In genomic region chr1:215872658-215873057, GRCh38 we compare ENCODE assay signal across 17 cellular contexts.
DNase-seq lines count a peak whose midpoint lies in the region; ATAC-seq, FAIRE-seq and TF ChIP-seq lines count a peak whose summit lies in the region.
"Had no signal": no experiment of that assay in that cellular context is flagged by ENCODE, and none has a peak within 500 bp of the region (broad histone marks: within the 10 kb centered on the region; RNA-seq: fewer than 3 reads in every experiment).

No MANE protein-coding gene starts in this region.

- H2AK5ac ChIP-seq in H9 (ENCODE audit: insufficient read length, low read length) (no peak overlapping the region), H1 (ENCODE audit: low read depth, low read length) (no peak overlapping the region), mesendoderm (ENCODE audit: low read length) (no peak overlapping the region)

- no CpG with 5 or more reads among the region's 3 CpGs for WGBS in H9 (ENCODE audit: extremely low coverage, insufficient read length, low lambda C conversion rate)
- 76% methylated on average over 3 of the region's 3 CpGs; no CpG with 5 or more reads in 1 of the 2 experiments for WGBS in H1 (ENCODE audit: extremely low coverage in 1 of 2, insufficient coverage in 1 of 2, insufficient read length in 1 of 2, insufficient replicate concordance in 2 of 2, low coverage in 1 of 2, low lambda C conversion rate in 2 of 2, missing lambda C conversion rate in 1 of 2), 2 experiments
- WGBS in mesendoderm (ENCODE audit: extremely low coverage, insufficient coverage, low lambda C conversion rate): no CpG with 5 or more reads among the region's 3 CpGs

- no peaks in the 10 kb centered on the region for H3K27me3 ChIP-seq in H9 (ENCODE audit: insufficient read depth, low read length)
- H3K27me3 ChIP-seq in H1 (replicated peaks in 1 of 4; ENCODE audit: control insufficient read depth in 3 of 4, extremely low read depth in 1 of 4, insufficient read depth in 3 of 4, low read length in 3 of 4): no peaks in the 10 kb centered on the region
- H3K27me3 ChIP-seq in mesendoderm (ENCODE audit: insufficient read depth, low read length, poor library complexity): no peaks in the 10 kb centered on the region
- H3K27me3 ChIP-seq in upper lobe of right lung: no peaks in the 10 kb centered on the region
- H3K27me3 ChIP-seq: BLaER1 treated with 17β-estradiol and CSF1 and Interleukin-3, amounts not matched to agents 10 nM and 100 nM had no signal

- no peak overlapping the region for H3K4ac ChIP-seq in H9 (ENCODE audit: low read depth, low read length)
- no peak overlapping the region for H3K4ac ChIP-seq in H1 (replicated peaks; ENCODE audit: insufficient read length, low read depth, low read length)
- H3K4ac ChIP-seq in mesendoderm (ENCODE audit: low read depth, low read length): no peak overlapping the region

- H2AFZ ChIP-seq in H9 (ENCODE audit: low read length): no peak overlapping the region
- H2AFZ ChIP-seq in H1 (ENCODE audit: low read length): peak overlapping the region; percentile 70; the same call in 1 of the 2 replicates

- H3K18ac ChIP-seq in H9 (ENCODE audit: insufficient read length, low read depth, low read length) (no peak overlapping the region), H1 (ENCODE audit: extremely low read depth, low read length) (no peak overlapping the region), mesendoderm (ENCODE audit: low read length) (no peak overlapping the region)

- no peak overlapping the region for H2BK15ac ChIP-seq in H9 (ENCODE audit: low read depth, low read length)
- H2BK15ac ChIP-seq in H1 (ENCODE audit: low read length): no peak overlapping the region
- H2BK15ac ChIP-seq in mesendoderm (replicated peaks; ENCODE audit: low read depth): no peak overlapping the region

- H3K79me1 ChIP-seq in H9 (ENCODE audit: insufficient read depth, low read depth, low read length, poor library complexity, severe bottlenecking) (no peaks in the 10 kb centered on the region), H1 (ENCODE audit: low read depth, low read length) (no peaks in the 10 kb centered on the region), mesendoderm (ENCODE audit: low read length) (no peaks in the 10 kb centered on the region)

- no peaks in the 10 kb centered on the region for H3K36me3 Mint-ChIP-seq in H9 (ENCODE audit: insufficient read depth in 1 of 3, low read depth in 3 of 3)
- H3K36me3 Mint-ChIP-seq: CD8-positive, alpha-beta T cell; IgD-negative memory B cell had no signal

- intact Hi-C loops in upper lobe of right lung (cut with DNase I): no loop called here
- intact Hi-C loops in posterior vena cava (cut with DNase I): loop anchor here in 1 of 2 donors (5.0 kb wide), 1 partner anchor 605 kb away; no protein-coding TSS in a partner anchor

- H3K23me2 ChIP-seq in H9 (ENCODE audit: insufficient read length, low read depth, low read length, poor library complexity, severe bottlenecking): no peaks in the 10 kb centered on the region
- no peaks in the 10 kb centered on the region for H3K23me2 ChIP-seq in H1 (ENCODE audit: low read depth, low read length)

- H2BK5ac ChIP-seq in H9 (ENCODE audit: insufficient read length, low read length) (no peak overlapping the region), H1 (ENCODE audit: low read depth, low read length) (no peak overlapping the region), mesendoderm (ENCODE audit: low read length) (no peak overlapping the region)

- H3K56ac ChIP-seq in H9 (ENCODE audit: insufficient read length, low read depth, low read length): no peak overlapping the region
- H3K56ac ChIP-seq in H1 (replicated peaks; ENCODE audit: insufficient read length, low read depth, low read length): no peak overlapping the region
- H3K56ac ChIP-seq in mesendoderm (ENCODE audit: low read length): no peak overlapping the region

- no peak for FAIRE-seq in H1 (lab: Jason Lieb, UNC)
- FAIRE-seq: H54 had no signal

- no peak for TF ChIP-seq EP300 in H1 (IDR thresholded peaks at IDR 0.05; ENCODE audit: borderline replicate concordance in 1 of 2, low read depth in 2 of 2, low read length in 2 of 2)

- CTCF ChIA-PET in H1 (lab: Charles Lee; ENCODE audit: partially characterized antibody): interaction anchor here (0.7 to 1.7 kb wide), 4 partner anchors 12 to 580 kb away, joined by 3 to 4 read pairs (median 3); no protein-coding TSS in a partner anchor

- H4K8ac ChIP-seq in H9 (replicated peaks; ENCODE audit: insufficient read length, low read depth, low read length) (no peak overlapping the region), H1 (ENCODE audit: extremely low read depth, insufficient read depth, low read length) (no peak overlapping the region), mesendoderm (ENCODE audit: low read depth, low read length) (no peak overlapping the region)

- TF ChIP-seq CTCF in H9 (conservative IDR thresholded peaks at IDR 0.05) (no peak), H1 (IDR thresholded peaks at IDR 0.05; ENCODE audit: control extremely low read depth in 1 of 3, insufficient read depth in 1 of 3, low read depth in 1 of 3, low read length in 3 of 3) (no peak), upper lobe of right lung (IDR thresholded peaks at IDR 0.05) (no peak)

- H3K27ac Mint-ChIP-seq in H9: no peak overlapping the region; a peak in 1 of 7 replicates
- H3K27ac Mint-ChIP-seq: B cell; CD8-positive, alpha-beta T cell; HFFc6; IgD-negative memory B cell had no signal

- H4K5ac ChIP-seq in H9 (ENCODE audit: insufficient read length, low read depth, low read length) (no peak overlapping the region), H1 (ENCODE audit: insufficient read length, low read depth, low read length) (no peak overlapping the region), mesendoderm (ENCODE audit: low read length) (no peak overlapping the region)

- ATAC-seq in GM19463 (IDR thresholded peaks at IDR 0.05; ENCODE audit: unreplicated experiment) (no peak), upper lobe of right lung (no peak)
- ATAC-seq: CD8-positive, alpha-beta T cell; HCT116 had no signal

- no peaks in the 10 kb centered on the region for H3K27me3 Mint-ChIP-seq in H9 (ENCODE audit: low read depth)
- H3K27me3 Mint-ChIP-seq: B cell had no signal

- H3K4me1 Mint-ChIP-seq in H9: peaks cover 0 to 3% of the 10 kb centered on the region in 2 experiments; a peak in 2 of 4 replicates
- H3K4me1 Mint-ChIP-seq: B cell, IgD-negative memory B cell had no signal

- POLR2A ChIA-PET in H1 (lab: Charles Lee; ENCODE audit: partially characterized antibody): no interaction called here

- H3K23ac ChIP-seq in H9 (ENCODE audit: insufficient read length, low read depth, low read length): no peak overlapping the region
- H3K23ac ChIP-seq in H1 (ENCODE audit: insufficient read length): no peak overlapping the region
- no peak overlapping the region for H3K23ac ChIP-seq in mesendoderm (ENCODE audit: low read length)

- H3K9ac ChIP-seq in H9 (ENCODE audit: extremely low read depth, insufficient read length, low read length): no peak overlapping the region
- no peak overlapping the region for H3K9ac ChIP-seq in H1 (replicated peaks in 1 of 4; ENCODE audit: extremely low read depth in 1 of 4, low read depth in 3 of 4, low read length in 3 of 4)
- H3K9ac ChIP-seq in mesendoderm (ENCODE audit: low read length): no peak overlapping the region
- H3K9ac ChIP-seq: BLaER1 treated with 17β-estradiol and CSF1 and Interleukin-3, amounts not matched to agents 10 nM and 100 nM had no signal

- H2BK12ac ChIP-seq in H9 (ENCODE audit: insufficient read length, low read depth, low read length) (no peak overlapping the region), H1 (ENCODE audit: low read depth, low read length) (no peak overlapping the region)

- H3K79me2 ChIP-seq in H9 (ENCODE audit: insufficient read depth, low read length) (no peaks in the 10 kb centered on the region), H1 (ENCODE audit: control insufficient read depth in 1 of 2, insufficient read depth in 2 of 2, low read length in 2 of 2) (no peaks in the 10 kb centered on the region), mesendoderm (ENCODE audit: control insufficient read depth, insufficient read depth, low read length) (no peaks in the 10 kb centered on the region)

- no peaks in the 10 kb centered on the region for H3K9me3 Mint-ChIP-seq in H9
- H3K9me3 Mint-ChIP-seq: HFFc6, IgD-negative memory B cell had no signal

- H3K4me3 ChIP-seq in H1 (ENCODE audit: extremely low read depth in 1 of 4, insufficient read depth in 2 of 4, low read depth in 3 of 4, low read length in 4 of 4): no peak overlapping the region
- H3K4me3 ChIP-seq in mesendoderm (ENCODE audit: low read length): no peak overlapping the region
- H3K4me3 ChIP-seq in upper lobe of right lung: no peak overlapping the region
- H3K4me3 ChIP-seq: BLaER1 treated with 17β-estradiol and CSF1 and Interleukin-3, amounts not matched to agents 10 nM and 100 nM had no signal

- H4K91ac ChIP-seq in H9 (ENCODE audit: insufficient read length, low read depth, low read length) (no peak overlapping the region), H1 (replicated peaks; ENCODE audit: insufficient read length, low read length) (no peak overlapping the region)

- H3K36me3 ChIP-seq in H1 (ENCODE audit: control insufficient read depth in 2 of 4, insufficient read depth in 4 of 4, low read length in 3 of 4): no peaks in the 10 kb centered on the region
- no peaks in the 10 kb centered on the region for H3K36me3 ChIP-seq in mesendoderm (ENCODE audit: control insufficient read depth, insufficient read depth, low read length)
- H3K36me3 ChIP-seq in upper lobe of right lung: no peaks in the 10 kb centered on the region
- H3K36me3 ChIP-seq: BLaER1 treated with 17β-estradiol and CSF1 and Interleukin-3, amounts not matched to agents 10 nM and 100 nM had no signal

- no peak for TF ChIP-seq POLR2A in H1 (IDR thresholded peaks at IDR 0.05; ENCODE audit: control extremely low read depth in 1 of 2, low read depth in 2 of 2, low read length in 2 of 2)

- no peak overlapping the region for H3K27ac ChIP-seq in H9 (ENCODE audit: insufficient read length, low read depth, low read length)
- H3K27ac ChIP-seq in H1 (ENCODE audit: low read depth, low read length): no peak overlapping the region
- no peak overlapping the region for H3K27ac ChIP-seq in mesendoderm (ENCODE audit: low read depth, low read length)
- no peak overlapping the region for H3K27ac ChIP-seq in upper lobe of right lung
- H3K27ac ChIP-seq: BLaER1 treated with 17β-estradiol and CSF1 and Interleukin-3, amounts not matched to agents 10 nM and 100 nM; HL-60 had no signal

- H3K4me1 ChIP-seq in H9 (ENCODE audit: insufficient read depth, low read length) (no peaks in the 10 kb centered on the region), H1 (replicated peaks in 1 of 4; ENCODE audit: control insufficient read depth in 3 of 4, insufficient read depth in 4 of 4, low read length in 3 of 4) (no peaks in the 10 kb centered on the region), mesendoderm (ENCODE audit: control insufficient read depth, low read depth, low read length) (no peaks in the 10 kb centered on the region), upper lobe of right lung (no peaks in the 10 kb centered on the region)
- H3K4me1 ChIP-seq: BLaER1 treated with 17β-estradiol and CSF1 and Interleukin-3, amounts not matched to agents 10 nM and 100 nM had no signal

- no peak overlapping the region for H2BK20ac ChIP-seq in H9 (ENCODE audit: low read depth, low read length, poor library complexity, severe bottlenecking)
- H2BK20ac ChIP-seq in H1 (ENCODE audit: low read length): no peak overlapping the region

- H3K9me3 ChIP-seq in H9 (ENCODE audit: control insufficient read depth, low read depth, low read length) (no peaks in the 10 kb centered on the region), H1 (ENCODE audit: insufficient read depth in 2 of 2, low read depth in 1 of 2, low read length in 1 of 2) (no peaks in the 10 kb centered on the region), upper lobe of right lung (no peaks in the 10 kb centered on the region)
- H3K9me3 ChIP-seq: BLaER1 treated with 17β-estradiol and CSF1 and Interleukin-3, amounts not matched to agents 10 nM and 100 nM had no signal

- H3K14ac ChIP-seq in H9 (ENCODE audit: insufficient read depth, low read length): no peak overlapping the region
- no peak overlapping the region for H3K14ac ChIP-seq in H1 (ENCODE audit: insufficient read length)

- H3T11ph ChIP-seq in H9 (ENCODE audit: low read length): no peak overlapping the region

- no peak for TF ChIP-seq RAD21 in H1 (IDR thresholded peaks at IDR 0.05 in 1 of 2, conservative IDR thresholded peaks at IDR 0.05 in 1 of 2; ENCODE audit: low read depth in 2 of 2, low read length in 2 of 2)

- DNase-seq in H9 (peak; percentile 32), H1 (ENCODE audit: low read depth in 1 of 2, low spot score in 2 of 2) (no peak), mesendoderm (peak; percentile 8), upper lobe of right lung (no peak), posterior vena cava (ENCODE audit: low spot score) (no peak)
- DNase-seq: Calu3; CD8-positive, alpha-beta T cell; DMS79 treated with DMSO at 0.1 percent for 48 hours; GF-D8; HFFc6 had no signal

- H3K4me3 Mint-ChIP-seq in H9: no peak overlapping the region
- H3K4me3 Mint-ChIP-seq: B cell; CD8-positive, alpha-beta T cell; HFFc6; IgD-negative memory B cell had no signal

- H3K4me2 ChIP-seq in H9 (ENCODE audit: insufficient read depth, insufficient read length, low read length) (no peak overlapping the region), H1 (ENCODE audit: insufficient read depth in 1 of 2, low read depth in 2 of 2, low read length in 2 of 2) (no peak overlapping the region), mesendoderm (ENCODE audit: low read length) (no peak overlapping the region)
- H3K4me2 ChIP-seq: BLaER1 treated with 17β-estradiol and CSF1 and Interleukin-3, amounts not matched to agents 10 nM and 100 nM had no signal

- H4K20me1 ChIP-seq in H9 (ENCODE audit: control insufficient read depth, insufficient read depth, insufficient read length): no peaks in the 10 kb centered on the region
- no peaks in the 10 kb centered on the region for H4K20me1 ChIP-seq in H1 (replicated peaks in 1 of 2; ENCODE audit: control insufficient read depth in 1 of 2, insufficient read depth in 2 of 2, low read length in 2 of 2)
- H4K20me1 ChIP-seq: BLaER1 treated with 17β-estradiol and CSF1 and Interleukin-3, amounts not matched to agents 10 nM and 100 nM had no signal

- H2BK120ac ChIP-seq in H9 (ENCODE audit: low read depth, low read length, poor library complexity, severe bottlenecking) (no peak overlapping the region), H1 (replicated peaks; ENCODE audit: low read depth, low read length) (no peak overlapping the region), mesendoderm (ENCODE audit: low read depth, low read length) (no peak overlapping the region)

Comparison
In these comparisons a context has a peak if more than half of its experiments do, and no peak if none do; other contexts are left out.
1. DNase-seq: peak in H9 (single experiment) and mesendoderm (single experiment); none in H1 (0 of 2), upper lobe of right lung (single experiment) and posterior vena cava (single experiment).